1 cellular context compared by ENCODE assay signal in the genomic region with DNA sequence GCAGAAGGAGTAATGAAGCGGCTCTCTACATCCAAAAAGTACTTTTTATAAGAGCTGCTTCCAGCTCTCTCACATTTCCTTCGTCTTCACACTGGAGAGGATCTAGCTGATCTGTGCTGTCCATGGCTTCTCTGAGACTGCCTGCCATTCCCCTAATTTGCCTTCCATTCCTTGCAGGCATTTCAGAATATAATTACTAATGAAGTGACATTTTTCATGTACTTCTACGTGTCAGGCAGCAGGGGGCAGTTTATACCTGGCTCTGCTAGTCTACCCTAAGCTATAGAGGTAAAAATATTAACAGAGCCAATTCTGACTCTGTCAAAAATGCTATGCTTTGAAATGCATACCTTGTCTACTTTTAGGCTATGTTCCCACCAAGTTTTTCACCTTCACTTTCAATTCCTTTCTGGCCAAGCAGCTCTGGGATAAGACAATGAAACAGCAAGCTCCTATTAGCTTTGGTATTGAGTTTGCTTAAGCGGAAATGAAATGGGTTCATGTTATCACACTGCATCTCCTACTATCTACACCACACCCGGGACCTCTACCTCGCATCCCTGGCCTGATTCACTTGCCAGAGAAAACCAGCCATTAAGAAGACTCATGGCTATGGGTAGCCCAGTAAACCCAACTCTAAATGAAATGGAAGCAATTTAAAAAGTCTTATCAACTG.
A peak's percentile ranks its signal among the peaks of the same experiment; 100 is the strongest.
TF ChIP-seq lines count a peak whose summit lies in the region.

No MANE protein-coding gene starts in this region.

TF ChIP-seq in H1, 55 proteins besides CTCF, POLR2A, EP300 and RAD21 (continued from another document):
- TF ChIP-seq KDM1A (IDR thresholded peaks at IDR 0.05; ENCODE audit: borderline replicate concordance, low read length) (peak; percentile 92), HDAC2 (IDR thresholded peaks at IDR 0.05; ENCODE audit: borderline replicate concordance in 1 of 2, low read depth in 2 of 2, low read length in 2 of 2) (peak in 1 of 2 experiments; percentile 78; a peak in 1 of 4 replicates), CREB1 (IDR thresholded peaks at IDR 0.05) (0 out of 2 replicates have a peak, but pooled peaks have one; percentile 27), SUZ12 (IDR thresholded peaks at IDR 0.05; ENCODE audit: low read length) (no peak)
